In the genomic region with DNA sequence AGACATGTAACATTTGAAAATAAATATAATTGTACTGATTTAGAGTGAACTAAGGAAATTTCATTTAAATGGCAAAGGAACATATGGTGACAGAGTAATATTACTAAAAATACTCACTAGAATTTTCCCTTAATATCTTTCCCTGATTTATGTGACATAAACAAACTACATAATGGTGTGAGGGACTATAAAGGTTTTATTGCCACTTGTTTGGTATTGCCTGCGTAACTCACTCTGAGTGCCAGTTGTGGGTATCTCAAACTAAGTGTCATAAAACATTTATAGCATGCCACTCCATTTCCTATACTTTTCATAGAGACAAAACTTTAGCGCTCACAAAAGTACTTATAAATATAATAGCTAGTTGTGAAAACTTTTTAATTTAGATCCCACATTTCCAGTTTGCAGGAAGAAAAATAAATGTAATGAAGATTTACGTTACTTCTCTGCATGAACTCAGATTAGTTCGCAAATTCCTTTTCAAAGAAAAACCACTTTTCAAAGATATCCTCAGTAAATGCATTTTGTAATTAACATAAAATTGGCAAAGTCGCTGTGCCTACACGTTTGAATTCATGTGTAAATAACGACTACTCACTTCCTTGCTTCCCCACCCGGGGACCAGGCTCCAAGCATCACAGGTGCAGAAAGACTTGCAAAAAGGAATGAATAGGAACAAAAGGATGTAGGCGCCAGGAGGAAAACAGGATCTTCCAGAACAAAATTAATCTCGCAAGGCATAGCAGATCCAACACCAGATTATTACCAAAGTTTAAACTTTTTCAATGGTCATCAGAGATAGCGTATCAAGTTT, we compare ENCODE assay signal across 1 cellular context.
TF ChIP-seq lines count a peak whose summit lies in the region.

No MANE protein-coding gene starts in this region.

TF ChIP-seq in HepG2, 621 proteins besides CTCF, POLR2A, EP300 and RAD21:
- TF ChIP-seq RFX3 (CRISPR knock-in tag; IDR thresholded peaks at IDR 0.05) = no peak
- no peak for TF ChIP-seq NCOR1 (IDR thresholded peaks at IDR 0.05; ENCODE audit: borderline replicate concordance, low read length)
- no peak for TF ChIP-seq ONECUT2 (CRISPR knock-in tag; IDR thresholded peaks at IDR 0.05)
- TF ChIP-seq TMF1 (CRISPR knock-in tag; IDR thresholded peaks at IDR 0.05; ENCODE audit: low read depth) = no peak
- TF ChIP-seq GPBP1L1 (CRISPR knock-in tag; IDR thresholded peaks at IDR 0.05) = no peak
- TF ChIP-seq PRDM4 (CRISPR knock-in tag; IDR thresholded peaks at IDR 0.05; ENCODE audit: borderline replicate concordance) = no peak
- no peak for TF ChIP-seq KDM5B (CRISPR knock-in tag; IDR thresholded peaks at IDR 0.05; ENCODE audit: borderline replicate concordance)
- TF ChIP-seq WIZ (CRISPR knock-in tag; IDR thresholded peaks at IDR 0.05) = no peak
- no peak for TF ChIP-seq RARG (CRISPR knock-in tag; IDR thresholded peaks at IDR 0.05; ENCODE audit: low read depth)
- TF ChIP-seq ZNF296 (CRISPR knock-in tag; conservative IDR thresholded peaks at IDR 0.05) = no peak
- TF ChIP-seq, protein P1, sequence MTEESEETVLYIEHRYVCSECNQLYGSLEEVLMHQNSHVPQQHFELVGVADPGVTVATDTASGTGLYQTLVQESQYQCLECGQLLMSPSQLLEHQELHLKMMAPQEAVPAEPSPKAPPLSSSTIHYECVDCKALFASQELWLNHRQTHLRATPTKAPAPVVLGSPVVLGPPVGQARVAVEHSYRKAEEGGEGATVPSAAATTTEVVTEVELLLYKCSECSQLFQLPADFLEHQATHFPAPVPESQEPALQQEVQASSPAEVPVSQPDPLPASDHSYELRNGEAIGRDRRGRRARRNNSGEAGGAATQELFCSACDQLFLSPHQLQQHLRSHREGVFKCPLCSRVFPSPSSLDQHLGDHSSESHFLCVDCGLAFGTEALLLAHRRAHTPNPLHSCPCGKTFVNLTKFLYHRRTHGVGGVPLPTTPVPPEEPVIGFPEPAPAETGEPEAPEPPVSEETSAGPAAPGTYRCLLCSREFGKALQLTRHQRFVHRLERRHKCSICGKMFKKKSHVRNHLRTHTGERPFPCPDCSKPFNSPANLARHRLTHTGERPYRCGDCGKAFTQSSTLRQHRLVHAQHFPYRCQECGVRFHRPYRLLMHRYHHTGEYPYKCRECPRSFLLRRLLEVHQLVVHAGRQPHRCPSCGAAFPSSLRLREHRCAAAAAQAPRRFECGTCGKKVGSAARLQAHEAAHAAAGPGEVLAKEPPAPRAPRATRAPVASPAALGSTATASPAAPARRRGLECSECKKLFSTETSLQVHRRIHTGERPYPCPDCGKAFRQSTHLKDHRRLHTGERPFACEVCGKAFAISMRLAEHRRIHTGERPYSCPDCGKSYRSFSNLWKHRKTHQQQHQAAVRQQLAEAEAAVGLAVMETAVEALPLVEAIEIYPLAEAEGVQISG (CRISPR knock-in tag; IDR thresholded peaks at IDR 0.05) = no peak
- TF ChIP-seq HNRNPK (IDR thresholded peaks at IDR 0.05; ENCODE audit: low read depth, low read length, poor library complexity, severe bottlenecking) = no peak
- TF ChIP-seq ZNF672 (CRISPR knock-in tag; IDR thresholded peaks at IDR 0.05) = no peak
- TF ChIP-seq, protein P2, sequence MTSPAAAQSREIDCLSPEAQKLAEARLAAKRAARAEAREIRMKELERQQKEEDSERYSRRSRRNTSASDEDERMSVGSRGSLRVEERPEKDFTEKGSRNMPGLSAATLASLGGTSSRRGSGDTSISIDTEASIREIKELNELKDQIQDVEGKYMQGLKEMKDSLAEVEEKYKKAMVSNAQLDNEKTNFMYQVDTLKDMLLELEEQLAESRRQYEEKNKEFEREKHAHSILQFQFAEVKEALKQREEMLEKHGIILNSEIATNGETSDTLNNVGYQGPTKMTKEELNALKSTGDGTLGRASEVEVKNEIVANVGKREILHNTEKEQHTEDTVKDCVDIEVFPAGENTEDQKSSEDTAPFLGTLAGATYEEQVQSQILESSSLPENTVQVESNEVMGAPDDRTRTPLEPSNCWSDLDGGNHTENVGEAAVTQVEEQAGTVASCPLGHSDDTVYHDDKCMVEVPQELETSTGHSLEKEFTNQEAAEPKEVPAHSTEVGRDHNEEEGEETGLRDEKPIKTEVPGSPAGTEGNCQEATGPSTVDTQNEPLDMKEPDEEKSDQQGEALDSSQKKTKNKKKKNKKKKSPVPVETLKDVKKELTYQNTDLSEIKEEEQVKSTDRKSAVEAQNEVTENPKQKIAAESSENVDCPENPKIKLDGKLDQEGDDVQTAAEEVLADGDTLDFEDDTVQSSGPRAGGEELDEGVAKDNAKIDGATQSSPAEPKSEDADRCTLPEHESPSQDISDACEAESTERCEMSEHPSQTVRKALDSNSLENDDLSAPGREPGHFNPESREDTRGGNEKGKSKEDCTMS (CRISPR knock-in tag; conservative IDR thresholded peaks at IDR 0.05) = no peak
- TF ChIP-seq, protein P3, sequence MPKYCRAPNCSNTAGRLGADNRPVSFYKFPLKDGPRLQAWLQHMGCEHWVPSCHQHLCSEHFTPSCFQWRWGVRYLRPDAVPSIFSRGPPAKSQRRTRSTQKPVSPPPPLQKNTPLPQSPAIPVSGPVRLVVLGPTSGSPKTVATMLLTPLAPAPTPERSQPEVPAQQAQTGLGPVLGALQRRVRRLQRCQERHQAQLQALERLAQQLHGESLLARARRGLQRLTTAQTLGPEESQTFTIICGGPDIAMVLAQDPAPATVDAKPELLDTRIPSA (CRISPR knock-in tag; IDR thresholded peaks at IDR 0.05; ENCODE audit: borderline replicate concordance) = no peak
- no peak for TF ChIP-seq ZNF230 (CRISPR knock-in tag; IDR thresholded peaks at IDR 0.05)
